In genomic region chr10:61000769-61001730, GRCh38 we compare ENCODE assay signal across 1 cellular context.
TF ChIP-seq lines count a peak whose summit lies in the region.

No MANE protein-coding gene starts in this region.

TF ChIP-seq in HepG2, 621 proteins besides CTCF, POLR2A, EP300 and RAD21 (continued from another document and continues in another):
- no peak for TF ChIP-seq ZNF563 (CRISPR knock-in tag; IDR thresholded peaks at IDR 0.05)
- TF ChIP-seq TAF1 (CRISPR knock-in tag; IDR thresholded peaks at IDR 0.05): peak; percentile 68
- no peak for TF ChIP-seq ZBTB26 (CRISPR knock-in tag; IDR thresholded peaks at IDR 0.05; ENCODE audit: borderline replicate concordance)
- no peak for TF ChIP-seq TARDBP (CRISPR knock-in tag; IDR thresholded peaks at IDR 0.05)
- no peak for TF ChIP-seq CBFB (CRISPR knock-in tag; IDR thresholded peaks at IDR 0.05)
- TF ChIP-seq PRDM10 (CRISPR knock-in tag; IDR thresholded peaks at IDR 0.05; ENCODE audit: low read depth): 0 out of 2 replicates have a peak, but pooled peaks have one; percentile 11
- TF ChIP-seq YEATS2 (CRISPR knock-in tag; IDR thresholded peaks at IDR 0.05; ENCODE audit: borderline replicate concordance): no peak
- TF ChIP-seq KDM4B (CRISPR knock-in tag; IDR thresholded peaks at IDR 0.05): no peak
- TF ChIP-seq NFYB (CRISPR knock-in tag; IDR thresholded peaks at IDR 0.05): peak; percentile 12; the same call in 1 of the 2 replicates
- no peak for TF ChIP-seq KLF11 (CRISPR knock-in tag; IDR thresholded peaks at IDR 0.05)
- TF ChIP-seq DBP (CRISPR knock-in tag; IDR thresholded peaks at IDR 0.05; ENCODE audit: not compliant biosample characterization): no peak
- no peak for TF ChIP-seq AKNA (CRISPR knock-in tag; IDR thresholded peaks at IDR 0.05; ENCODE audit: borderline replicate concordance)
- TF ChIP-seq ZNF816 (CRISPR knock-in tag; IDR thresholded peaks at IDR 0.05; ENCODE audit: borderline replicate concordance): no peak
- TF ChIP-seq FOXC1 (CRISPR knock-in tag; IDR thresholded peaks at IDR 0.05; ENCODE audit: borderline replicate concordance): peak; percentile 51; the same call in 1 of the 2 replicates
- no peak for TF ChIP-seq ZNF564 (CRISPR knock-in tag; IDR thresholded peaks at IDR 0.05)
- peak; percentile 93 for TF ChIP-seq ZBTB14 (CRISPR knock-in tag; IDR thresholded peaks at IDR 0.05)
- TF ChIP-seq NR2F6 (IDR thresholded peaks at IDR 0.05): 0 out of 2 replicates have a peak, but pooled peaks have one; percentile 36
- TF ChIP-seq NR2F6 (CRISPR knock-in tag; IDR thresholded peaks at IDR 0.05): 0 out of 2 replicates have a peak, but pooled peaks have one; percentile 5
- no peak for TF ChIP-seq ZNF878 (CRISPR knock-in tag; IDR thresholded peaks at IDR 0.05)
- TF ChIP-seq TERF1 (CRISPR knock-in tag; IDR thresholded peaks at IDR 0.05): no peak
- no peak for TF ChIP-seq THRA (CRISPR knock-in tag; IDR thresholded peaks at IDR 0.05; ENCODE audit: borderline replicate concordance)
- no peak for TF ChIP-seq REST (IDR thresholded peaks at IDR 0.05; ENCODE audit: borderline replicate concordance in 1 of 2, low read depth in 1 of 2, low read length in 2 of 2)
- no peak for TF ChIP-seq IKZF5 (CRISPR knock-in tag; IDR thresholded peaks at IDR 0.05)
- TF ChIP-seq TOE1 (CRISPR knock-in tag; IDR thresholded peaks at IDR 0.05): no peak
- TF ChIP-seq ZNF879 (CRISPR knock-in tag; IDR thresholded peaks at IDR 0.05): no peak
- TF ChIP-seq ZNF777 (CRISPR knock-in tag; IDR thresholded peaks at IDR 0.05): peak; percentile 26; the same call in 1 of the 2 replicates
- no peak for TF ChIP-seq E2F5 (CRISPR knock-in tag; conservative IDR thresholded peaks at IDR 0.05)
- TF ChIP-seq PCBP1 (IDR thresholded peaks at IDR 0.05; ENCODE audit: borderline replicate concordance, low read depth, low read length): no peak
- 0 out of 2 replicates have a peak, but pooled peaks have one; percentile 29 for TF ChIP-seq FOXO1 (CRISPR knock-in tag; IDR thresholded peaks at IDR 0.05)
- TF ChIP-seq FOXK2 (IDR thresholded peaks at IDR 0.05): no peak
- peak; percentile 20 for TF ChIP-seq FOSL2 (CRISPR knock-in tag; IDR thresholded peaks at IDR 0.05)
- no peak for TF ChIP-seq ZNF616 (CRISPR knock-in tag; IDR thresholded peaks at IDR 0.05; ENCODE audit: low read depth)
- no peak for TF ChIP-seq RAD51 (IDR thresholded peaks at IDR 0.05; ENCODE audit: borderline replicate concordance)
- no peak for TF ChIP-seq NFATC3 (CRISPR knock-in tag; IDR thresholded peaks at IDR 0.05)
- no peak for TF ChIP-seq NFE2L2 (IDR thresholded peaks at IDR 0.05; ENCODE audit: low read length)
- TF ChIP-seq SP1 (IDR thresholded peaks at IDR 0.05): no peak
- peak; percentile 10; the same call in 1 of the 2 replicates for TF ChIP-seq SP1 (CRISPR knock-in tag; IDR thresholded peaks at IDR 0.05)
- TF ChIP-seq ZNF33A (CRISPR knock-in tag; IDR thresholded peaks at IDR 0.05; ENCODE audit: borderline replicate concordance): no peak
- TF ChIP-seq ZNF740 (CRISPR knock-in tag; IDR thresholded peaks at IDR 0.05): no peak; the same call in 1 of the 2 replicates
